In the genomic region with DNA sequence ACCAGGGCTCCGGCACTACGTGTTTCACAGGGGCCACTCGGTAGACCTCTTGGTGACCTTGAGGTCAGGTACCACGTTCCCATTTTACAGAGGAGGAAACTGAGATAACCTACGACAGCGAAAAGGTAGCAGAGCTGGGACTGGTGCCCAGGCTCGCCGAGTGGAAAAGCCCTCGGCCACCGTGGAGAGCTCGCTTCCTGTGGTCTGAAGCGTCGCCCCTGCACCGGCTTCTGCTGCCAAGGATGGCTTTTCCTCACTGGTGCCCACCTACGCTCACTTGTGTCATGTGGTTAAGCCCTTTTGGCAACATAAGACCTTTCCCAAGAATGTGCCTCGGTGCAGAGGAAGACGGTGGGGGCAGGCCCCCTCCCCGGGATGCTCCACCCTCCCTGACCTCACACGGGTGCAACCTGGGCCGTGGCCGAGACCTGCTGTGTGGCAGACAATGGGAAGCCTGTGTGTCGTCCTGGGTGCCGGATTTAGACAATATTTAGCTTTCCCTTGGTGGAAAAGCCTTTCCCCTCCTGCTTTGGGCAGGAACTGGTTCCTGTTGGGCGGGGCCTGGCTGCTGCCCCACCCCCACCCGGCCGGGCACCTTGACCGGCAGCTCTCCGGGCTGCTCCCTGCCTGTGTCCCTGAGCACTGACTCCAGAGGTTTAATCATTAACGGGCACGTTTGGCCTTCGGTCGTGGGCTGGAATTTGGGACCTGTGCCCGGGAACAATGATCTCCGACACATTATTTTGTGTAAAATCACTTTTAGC, we compare ENCODE assay signal across 2 cellular contexts.
A peak's percentile ranks its signal among the peaks of the same experiment; 100 is the strongest.
TF ChIP-seq lines count a peak whose summit lies in the region.

No MANE protein-coding gene starts in this region.

TF ChIP-seq in K562, 482 proteins besides CTCF, POLR2A, EP300 and RAD21:
- TF ChIP-seq ESRRA (IDR thresholded peaks at IDR 0.05; ENCODE audit: borderline replicate concordance, low read depth) (no peak), RBM25 (IDR thresholded peaks at IDR 0.05; ENCODE audit: low read depth, low read length, severe bottlenecking) (peak; percentile 64)
TF ChIP-seq in K562: peak in this region for 1.

TF ChIP-seq in liver, 16 proteins besides CTCF, POLR2A, EP300 and RAD21 (continued from another document):
- peak; percentile 95 for TF ChIP-seq SP1 (IDR thresholded peaks at IDR 0.05)
- TF ChIP-seq, protein P1, sequence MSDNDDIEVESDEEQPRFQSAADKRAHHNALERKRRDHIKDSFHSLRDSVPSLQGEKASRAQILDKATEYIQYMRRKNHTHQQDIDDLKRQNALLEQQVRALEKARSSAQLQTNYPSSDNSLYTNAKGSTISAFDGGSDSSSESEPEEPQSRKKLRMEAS (IDR thresholded peaks at IDR 0.05): peak; percentile 97
- peak; percentile 80 to 92 for TF ChIP-seq RXRA (IDR thresholded peaks at IDR 0.05)
- peak; percentile 61 for TF ChIP-seq HNF4G (IDR thresholded peaks at IDR 0.05)
- TF ChIP-seq JUND (IDR thresholded peaks at IDR 0.05): peak in 1 of 2 donors; percentile 63
- peak; percentile 62 to 68 for TF ChIP-seq HNF4A (conservative IDR thresholded peaks at IDR 0.05)
- TF ChIP-seq EGR1 (IDR thresholded peaks at IDR 0.05; ENCODE audit: low read depth in 2 of 2): peak; percentile 61 to 97
- TF ChIP-seq, protein P2, sequence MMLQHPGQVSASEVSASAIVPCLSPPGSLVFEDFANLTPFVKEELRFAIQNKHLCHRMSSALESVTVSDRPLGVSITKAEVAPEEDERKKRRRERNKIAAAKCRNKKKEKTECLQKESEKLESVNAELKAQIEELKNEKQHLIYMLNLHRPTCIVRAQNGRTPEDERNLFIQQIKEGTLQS (IDR thresholded peaks at IDR 0.05): peak; percentile 7
- TF ChIP-seq TAF1 (conservative IDR thresholded peaks at IDR 0.05): peak; percentile 89
- TF ChIP-seq, protein P3, sequence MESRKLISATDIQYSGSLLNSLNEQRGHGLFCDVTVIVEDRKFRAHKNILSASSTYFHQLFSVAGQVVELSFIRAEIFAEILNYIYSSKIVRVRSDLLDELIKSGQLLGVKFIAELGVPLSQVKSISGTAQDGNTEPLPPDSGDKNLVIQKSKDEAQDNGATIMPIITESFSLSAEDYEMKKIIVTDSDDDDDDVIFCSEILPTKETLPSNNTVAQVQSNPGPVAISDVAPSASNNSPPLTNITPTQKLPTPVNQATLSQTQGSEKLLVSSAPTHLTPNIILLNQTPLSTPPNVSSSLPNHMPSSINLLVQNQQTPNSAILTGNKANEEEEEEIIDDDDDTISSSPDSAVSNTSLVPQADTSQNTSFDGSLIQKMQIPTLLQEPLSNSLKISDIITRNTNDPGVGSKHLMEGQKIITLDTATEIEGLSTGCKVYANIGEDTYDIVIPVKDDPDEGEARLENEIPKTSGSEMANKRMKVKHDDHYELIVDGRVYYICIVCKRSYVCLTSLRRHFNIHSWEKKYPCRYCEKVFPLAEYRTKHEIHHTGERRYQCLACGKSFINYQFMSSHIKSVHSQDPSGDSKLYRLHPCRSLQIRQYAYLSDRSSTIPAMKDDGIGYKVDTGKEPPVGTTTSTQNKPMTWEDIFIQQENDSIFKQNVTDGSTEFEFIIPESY (IDR thresholded peaks at IDR 0.05): peak; percentile 31
- TF ChIP-seq YY1 (IDR thresholded peaks at IDR 0.05): peak; percentile 62
- TF ChIP-seq FOXA2 (IDR thresholded peaks at IDR 0.05): no peak
- no peak for TF ChIP-seq FOXA1 (IDR thresholded peaks at IDR 0.05)
- TF ChIP-seq, protein P4, sequence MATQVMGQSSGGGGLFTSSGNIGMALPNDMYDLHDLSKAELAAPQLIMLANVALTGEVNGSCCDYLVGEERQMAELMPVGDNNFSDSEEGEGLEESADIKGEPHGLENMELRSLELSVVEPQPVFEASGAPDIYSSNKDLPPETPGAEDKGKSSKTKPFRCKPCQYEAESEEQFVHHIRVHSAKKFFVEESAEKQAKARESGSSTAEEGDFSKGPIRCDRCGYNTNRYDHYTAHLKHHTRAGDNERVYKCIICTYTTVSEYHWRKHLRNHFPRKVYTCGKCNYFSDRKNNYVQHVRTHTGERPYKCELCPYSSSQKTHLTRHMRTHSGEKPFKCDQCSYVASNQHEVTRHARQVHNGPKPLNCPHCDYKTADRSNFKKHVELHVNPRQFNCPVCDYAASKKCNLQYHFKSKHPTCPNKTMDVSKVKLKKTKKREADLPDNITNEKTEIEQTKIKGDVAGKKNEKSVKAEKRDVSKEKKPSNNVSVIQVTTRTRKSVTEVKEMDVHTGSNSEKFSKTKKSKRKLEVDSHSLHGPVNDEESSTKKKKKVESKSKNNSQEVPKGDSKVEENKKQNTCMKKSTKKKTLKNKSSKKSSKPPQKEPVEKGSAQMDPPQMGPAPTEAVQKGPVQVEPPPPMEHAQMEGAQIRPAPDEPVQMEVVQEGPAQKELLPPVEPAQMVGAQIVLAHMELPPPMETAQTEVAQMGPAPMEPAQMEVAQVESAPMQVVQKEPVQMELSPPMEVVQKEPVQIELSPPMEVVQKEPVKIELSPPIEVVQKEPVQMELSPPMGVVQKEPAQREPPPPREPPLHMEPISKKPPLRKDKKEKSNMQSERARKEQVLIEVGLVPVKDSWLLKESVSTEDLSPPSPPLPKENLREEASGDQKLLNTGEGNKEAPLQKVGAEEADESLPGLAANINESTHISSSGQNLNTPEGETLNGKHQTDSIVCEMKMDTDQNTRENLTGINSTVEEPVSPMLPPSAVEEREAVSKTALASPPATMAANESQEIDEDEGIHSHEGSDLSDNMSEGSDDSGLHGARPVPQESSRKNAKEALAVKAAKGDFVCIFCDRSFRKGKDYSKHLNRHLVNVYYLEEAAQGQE (IDR thresholded peaks at IDR 0.05): no peak
- peak in 1 of 2 donors; percentile 62 for TF ChIP-seq GABPA (IDR thresholded peaks at IDR 0.05 in 1 of 2, conservative IDR thresholded peaks at IDR 0.05 in 1 of 2)
